In the genomic region with DNA sequence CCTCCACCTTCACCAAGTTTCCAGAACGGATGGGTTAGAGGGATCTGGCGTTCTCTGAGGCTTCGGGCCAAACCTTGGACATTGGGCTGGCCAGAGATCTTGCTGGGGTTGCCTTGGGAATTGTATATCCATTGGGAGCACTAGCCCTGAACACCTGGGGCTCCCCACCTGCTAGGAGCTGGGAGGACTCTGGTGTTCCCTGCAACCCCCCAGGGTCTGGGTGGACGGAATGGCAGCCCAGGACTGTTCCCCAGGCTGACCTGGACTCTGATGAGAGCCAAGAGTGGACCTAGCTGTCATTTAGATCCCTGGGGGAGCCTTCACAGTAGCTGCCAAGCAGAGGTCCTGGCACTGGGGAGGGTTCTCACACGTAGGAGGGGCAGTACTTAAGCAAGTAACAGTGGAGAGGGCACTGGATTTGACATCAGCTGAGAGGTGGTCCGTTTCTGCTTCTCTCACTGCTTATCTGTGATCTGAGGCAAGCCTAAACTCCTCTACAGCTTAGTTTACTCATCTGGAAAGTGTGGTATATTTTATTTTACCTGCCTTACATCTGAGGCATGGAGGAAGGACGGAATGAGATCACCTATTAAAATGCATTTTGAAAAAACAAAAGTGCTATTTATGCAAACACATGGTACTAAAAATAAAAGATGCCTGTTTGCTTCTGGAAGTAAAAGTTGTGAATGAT, we compare ENCODE assay signal across 29 cellular contexts. TPM values are rescaled to one million over a fixed set of nuclear protein-coding genes. Genes with fewer than 3 reads are reported as not detected.
DNase-seq lines count a peak whose midpoint lies in the region; ATAC-seq, FAIRE-seq and TF ChIP-seq lines count a peak whose summit lies in the region.
"Had no signal": no experiment of that assay in that cellular context is flagged by ENCODE, and none has a peak within 500 bp of the region (broad histone marks: within the 10 kb centered on the region; RNA-seq: fewer than 3 reads in every experiment).

No MANE protein-coding gene starts in this region.

- H3K36me3 ChIP-seq in OCI-LY3 (replicated peaks; ENCODE audit: low read depth, low read length): no peaks in the 10 kb centered on the region
- H3K36me3 ChIP-seq: ascending aorta; BLaER1 treated with 17β-estradiol and CSF1 and Interleukin-3, amounts not matched to agents 10 nM and 100 nM; cardiac muscle cell; esophagus muscularis mucosa; suprapubic skin had no signal

- H3K4me1 ChIP-seq in OCI-LY3 (ENCODE audit: low read length) (peaks cover 67% of the 10 kb centered on the region), foreskin keratinocyte (peaks cover 35% of the 10 kb centered on the region)

- H4K20me1 ChIP-seq in OCI-LY3 (ENCODE audit: insufficient read depth, low read length): no peaks in the 10 kb centered on the region; the same call in 1 of the 2 replicates
- H4K20me1 ChIP-seq: BLaER1 treated with 17β-estradiol and CSF1 and Interleukin-3, amounts not matched to agents 10 nM and 100 nM had no signal

- peak overlapping the region; percentile 33 for H3K4me2 ChIP-seq in OCI-LY3 (ENCODE audit: low read length)
- H3K4me2 ChIP-seq: hepatocyte had no signal

- no peaks in the 10 kb centered on the region for H3K79me2 ChIP-seq in OCI-LY3 (ENCODE audit: low read length)
- H3K79me2 ChIP-seq: hepatocyte, parathyroid adenoma had no signal

- H3K4me3 ChIP-seq in OCI-LY3 (ENCODE audit: low read length): no peak overlapping the region
- H3K4me3 ChIP-seq: ascending aorta; BLaER1 treated with 17β-estradiol and CSF1 and Interleukin-3, amounts not matched to agents 10 nM and 100 nM; cardiac muscle cell; esophagus muscularis mucosa; hepatocyte; suprapubic skin had no signal

- H3K9ac ChIP-seq in OCI-LY3 (ENCODE audit: low read length): no peak overlapping the region
- H3K9ac ChIP-seq: parathyroid adenoma had no signal

- peak overlapping the region; percentile 12; the same call in 1 of the 2 replicates for H3K27ac ChIP-seq in OCI-LY3 (ENCODE audit: low read length)
- H3K27ac ChIP-seq in foreskin keratinocyte: peak overlapping the region; percentile 62
- H3K27ac ChIP-seq: ascending aorta, cardiac muscle cell, esophagus muscularis mucosa, hepatocyte, parathyroid adenoma, suprapubic skin had no signal

- ATAC-seq in activated naive CD4-positive, alpha-beta T cell treated with anti-CD3 and anti-CD28 coated beads, Interleukin-2, amount 50 U/mL, for 72 hours: no peak
- no peak for ATAC-seq in foreskin keratinocyte
- no peak for ATAC-seq in stimulated activated effector memory CD8-positive, alpha-beta T cell treated with anti-CD3 and anti-CD28 coated beads, Interleukin-12 subunit alpha, Interleukin-12 subunit beta, amount 100 ng/mL, for 72 hours
- ATAC-seq: right cardiac atrium had no signal

- no peaks in the 10 kb centered on the region for H3K9me3 ChIP-seq in OCI-LY3 (ENCODE audit: insufficient read depth, low read length)
- H3K9me3 ChIP-seq: ascending aorta, esophagus muscularis mucosa, suprapubic skin had no signal

- no peak for FAIRE-seq in D721Med (lab: Jason Lieb, UNC)

- no peaks in the 10 kb centered on the region for H3K9me3 Mint-ChIP-seq in activated naive CD4-positive, alpha-beta T cell treated with anti-CD3 and anti-CD28 coated beads, Interleukin-2, amount 50 U/mL, for 72 hours
- H3K9me3 Mint-ChIP-seq in stimulated activated effector memory CD8-positive, alpha-beta T cell treated with anti-CD3 and anti-CD28 coated beads, Interleukin-12 subunit alpha, Interleukin-12 subunit beta, amount 100 ng/mL, for 72 hours: no peaks in the 10 kb centered on the region
- H3K9me3 Mint-ChIP-seq: activated naive CD8-positive, alpha-beta T cell treated with anti-CD3 and anti-CD28 coated beads, Interleukin-2, amount 10 ng/mL, durations not matched to agents 7 days and 5 days; activated T-helper 1 cell treated with anti-CD3 and anti-CD28 coated beads, Interleukin-12 subunit alpha, Interleukin-12 subunit beta, Interleukin-2, Interleukin-4 antibody, amounts not matched to agents 30 ng/mL and 10 ng/mL and 1 ng/mL, durations not matched to agents 14 hours and 24 hours and 36 hours; mesothelial cell of epicardium; nephron had no signal

- no peak for DNase-seq in activated naive CD4-positive, alpha-beta T cell treated with anti-CD3 and anti-CD28 coated beads, Interleukin-2, amount 50 U/mL, for 72 hours (ENCODE audit: low spot score in 2 of 2)
- DNase-seq in activated naive CD4-positive, alpha-beta T cell treated with Interleukin-2 at 50 U/mL for 16 hours: no peak
- DNase-seq in foreskin keratinocyte (peak in 1 of 2 donors; percentile 73), A172 (ENCODE audit: low spot score) (no peak), D721Med (ENCODE audit: insufficient read length, low spot score) (no peak), NCI-H2227 (lab: John Stamatoyannopoulos, UW; ENCODE audit: unreplicated experiment) (no peak)
- DNase-seq in stimulated activated effector memory CD8-positive, alpha-beta T cell treated with anti-CD3 and anti-CD28 coated beads, Interleukin-12 subunit alpha, Interleukin-12 subunit beta, amount 100 ng/mL, for 72 hours (ENCODE audit: low spot score in 2 of 2): no peak
- DNase-seq: activated naive CD8-positive, alpha-beta T cell treated with anti-CD3 and anti-CD28 coated beads, Interleukin-2, amount 10 ng/mL, durations not matched to agents 7 days and 5 days; cortex of kidney; DND-41; foreskin melanocyte; NCI-H146; NCI-H2107; NCI-H446; NCI-H774; RPMI8226; stimulated activated CD4-positive, alpha-beta T cell treated with anti-CD3 and anti-CD28 coated beads, Interleukin-2, amount 100 ng/mL, for 24 hours had no signal

- TF ChIP-seq CTCF in OCI-LY3 (IDR thresholded peaks at IDR 0.05; ENCODE audit: low read depth, low read length) (no peak), foreskin keratinocyte (conservative IDR thresholded peaks at IDR 0.05) (no peak), D721Med (IDR thresholded peaks at IDR 0.05; ENCODE audit: insufficient read depth, missing control alignments) (no peak)

- H3K36me3 Mint-ChIP-seq in activated naive CD4-positive, alpha-beta T cell treated with anti-CD3 and anti-CD28 coated beads, Interleukin-2, amount 50 U/mL, for 72 hours: no peaks in the 10 kb centered on the region
- peaks cover 6% of the 10 kb centered on the region for H3K36me3 Mint-ChIP-seq in stimulated activated effector memory CD8-positive, alpha-beta T cell treated with anti-CD3 and anti-CD28 coated beads, Interleukin-12 subunit alpha, Interleukin-12 subunit beta, amount 100 ng/mL, for 72 hours
- H3K36me3 Mint-ChIP-seq: activated naive CD8-positive, alpha-beta T cell treated with anti-CD3 and anti-CD28 coated beads, Interleukin-2, amount 10 ng/mL, durations not matched to agents 7 days and 5 days; mesothelial cell of epicardium had no signal

- H3K4me3 Mint-ChIP-seq in stimulated activated effector memory CD8-positive, alpha-beta T cell treated with anti-CD3 and anti-CD28 coated beads, Interleukin-12 subunit alpha, Interleukin-12 subunit beta, amount 100 ng/mL, for 72 hours: no peak overlapping the region
- H3K4me3 Mint-ChIP-seq: activated naive CD8-positive, alpha-beta T cell treated with anti-CD3 and anti-CD28 coated beads, Interleukin-2, amount 10 ng/mL, durations not matched to agents 7 days and 5 days; activated T-helper 1 cell treated with anti-CD3 and anti-CD28 coated beads, Interleukin-12 subunit alpha, Interleukin-12 subunit beta, Interleukin-2, Interleukin-4 antibody, amounts not matched to agents 30 ng/mL and 10 ng/mL and 1 ng/mL, durations not matched to agents 14 hours and 24 hours and 36 hours; mesothelial cell of epicardium; nephron had no signal

- H2AFZ ChIP-seq in OCI-LY3 (ENCODE audit: low read depth, low read length): no peak overlapping the region
- H2AFZ ChIP-seq: hepatocyte, parathyroid adenoma had no signal

- peaks cover 64% of the 10 kb centered on the region for H3K4me1 Mint-ChIP-seq in stimulated activated effector memory CD8-positive, alpha-beta T cell treated with anti-CD3 and anti-CD28 coated beads, Interleukin-12 subunit alpha, Interleukin-12 subunit beta, amount 100 ng/mL, for 72 hours

- peak overlapping the region; percentile 52 for H3K27ac Mint-ChIP-seq in activated naive CD4-positive, alpha-beta T cell treated with anti-CD3 and anti-CD28 coated beads, Interleukin-2, amount 50 U/mL, for 72 hours
- H3K27ac Mint-ChIP-seq in stimulated activated effector memory CD8-positive, alpha-beta T cell treated with anti-CD3 and anti-CD28 coated beads, Interleukin-12 subunit alpha, Interleukin-12 subunit beta, amount 100 ng/mL, for 72 hours: peak overlapping the region; percentile 65
- H3K27ac Mint-ChIP-seq: activated naive CD8-positive, alpha-beta T cell treated with anti-CD3 and anti-CD28 coated beads, Interleukin-2, amount 10 ng/mL, durations not matched to agents 7 days and 5 days; activated T-helper 1 cell treated with anti-CD3 and anti-CD28 coated beads, Interleukin-12 subunit alpha, Interleukin-12 subunit beta, Interleukin-2, Interleukin-4 antibody, amounts not matched to agents 30 ng/mL and 10 ng/mL and 1 ng/mL, durations not matched to agents 14 hours and 24 hours and 36 hours; mesothelial cell of epicardium had no signal

- peaks cover 8% of the 10 kb centered on the region; the same call in 1 of the 2 replicates for H3K27me3 ChIP-seq in OCI-LY3 (ENCODE audit: low read depth, low read length)
- H3K27me3 ChIP-seq in foreskin keratinocyte: no peaks in the 10 kb centered on the region
- H3K27me3 ChIP-seq: ascending aorta, cardiac muscle cell, esophagus muscularis mucosa, hepatocyte, suprapubic skin had no signal

RNA-seq across cellular contexts. Expression of gene SOCS3, which starts 11.7 kb away (rescaled TPM):
- total RNA-seq in activated naive CD4-positive, alpha-beta T cell treated with anti-CD3 and anti-CD28 coated beads, Interleukin-2, amount 50 U/mL, for 72 hours: 100 to 1,000 TPM; 179 to 182 TPM
- total RNA-seq in foreskin keratinocyte: 3.7 and 3.9 TPM in 2 replicates
- polyA plus RNA-seq in foreskin keratinocyte: 1.7 and 2.4 TPM in 2 replicates
- total RNA-seq in A172 (2014; rRNA removed; shearing (Covaris generic)): 51.0 and 60.2 TPM in 2 replicates

RNA-seq across cellular contexts. Expression of gene PGS1, which starts 30.2 kb away (rescaled TPM):
- total RNA-seq in activated naive CD4-positive, alpha-beta T cell treated with anti-CD3 and anti-CD28 coated beads, Interleukin-2, amount 50 U/mL, for 72 hours: 100 to 1,000 TPM in 1 of 2 donors, 10 to 100 TPM in 1; 63.5 to 122 TPM
- total RNA-seq in foreskin keratinocyte: 14.8 and 14.9 TPM in 2 replicates
- polyA plus RNA-seq in foreskin keratinocyte: 12.3 and 14.3 TPM in 2 replicates
- 25.6 and 40.1 TPM in 2 replicates for total RNA-seq in A172 (2014; rRNA removed; shearing (Covaris generic))

Comparison
In these comparisons a context has a peak if more than half of its experiments do, and no peak if none do; other contexts are left out.
1. RNA of gene SOCS3, which starts 11.7 kb away (total RNA-seq): 179 to 182 TPM in activated naive CD4-positive, alpha-beta T cell treated with anti-CD3 and anti-CD28 coated beads, Interleukin-2, amount 50 U/mL, for 72 hours and 51.0 to 60.2 TPM in A172; 3.7 to 3.9 TPM in foreskin keratinocyte; every median in the first group is over 10 times any median in the second.